ENCODE assay signal across 1 cellular context in the genomic region with DNA sequence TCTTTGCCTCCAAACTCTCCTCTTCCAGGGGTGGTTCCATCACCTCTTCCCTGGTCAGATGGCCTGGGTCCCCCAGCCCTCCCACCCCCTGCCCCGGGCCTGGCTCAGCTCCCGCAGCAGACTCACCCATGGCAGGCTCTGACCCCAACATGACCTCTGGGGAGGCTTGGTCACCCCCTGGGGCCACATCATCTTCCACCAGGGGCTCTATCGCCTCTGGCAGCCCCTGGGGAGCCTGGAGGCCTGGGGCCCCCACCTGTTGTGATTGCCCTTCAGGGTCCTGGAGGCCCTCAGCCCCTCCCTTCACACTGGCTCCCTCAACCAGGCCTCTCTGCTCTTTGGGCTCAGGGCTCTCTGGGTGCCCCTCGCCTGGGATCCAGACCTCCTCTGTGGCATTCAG.
TF ChIP-seq lines count a peak whose summit lies in the region.

No MANE protein-coding gene starts in this region.

TF ChIP-seq in K562, 482 proteins besides CTCF, POLR2A, EP300 and RAD21:
- peak; percentile 40; the same call in 1 of the 2 replicates for TF ChIP-seq CBFA2T3 (IDR thresholded peaks at IDR 0.05)
- no peak for TF ChIP-seq CBX2 (IDR thresholded peaks at IDR 0.05; ENCODE audit: insufficient read depth, low read length, poor library complexity, severe bottlenecking)
- no peak for TF ChIP-seq BHLHE40 (IDR thresholded peaks at IDR 0.05; ENCODE audit: low read length)
- TF ChIP-seq MGA (IDR thresholded peaks at IDR 0.05): no peak
- TF ChIP-seq COPS2 (conservative IDR thresholded peaks at IDR 0.05): no peak
- TF ChIP-seq ZBTB7A (IDR thresholded peaks at IDR 0.05; ENCODE audit: borderline replicate concordance, control insufficient read depth, low read depth, low read length): peak; percentile 48; the same call in 1 of the 2 replicates
